In genomic region chr3:12138044-12138443, GRCh38 we compare ENCODE assay signal across 8 cellular contexts. TPM values are rescaled to one million over a fixed set of nuclear protein-coding genes. Genes with fewer than 3 reads are reported as not detected.
A peak's percentile ranks its signal among the peaks of the same experiment; 100 is the strongest.
DNase-seq lines count a peak whose midpoint lies in the region; ATAC-seq and TF ChIP-seq lines count a peak whose summit lies in the region.

No MANE protein-coding gene starts in this region.

- peak; percentile 43 for TF ChIP-seq CTCF in neural crest cell (conservative IDR thresholded peaks at IDR 0.05)

- no peaks in the 10 kb centered on the region for H3K4me1 Mint-ChIP-seq in neural crest cell

- H3K27me3 Mint-ChIP-seq in neural crest cell (ENCODE audit: low read depth) = peaks cover 11% of the 10 kb centered on the region

- no peaks in the 10 kb centered on the region for H3K36me3 Mint-ChIP-seq in neural crest cell (ENCODE audit: low read depth)

- no peak overlapping the region for H3K27ac Mint-ChIP-seq in neural crest cell (ENCODE audit: unreplicated experiment)

- H3K4me3 Mint-ChIP-seq in neural crest cell = no peak overlapping the region

- DNase-seq in SIG-M5 treated with dmso at 0.1 percent for 504 hours (lab: John Stamatoyannopoulos, UW; ENCODE audit: unreplicated experiment) = peak; percentile 48
- DNase-seq in SIG-M5 (lab: John Stamatoyannopoulos, UW) = no peak
- DNase-seq in MV-4-11 (lab: John Stamatoyannopoulos, UW) = peak; percentile 35
- DNase-seq in cerebellum (ENCODE audit: low spot score) = peak; percentile 31
- peak; percentile 10 for DNase-seq in neural crest cell (ENCODE audit: low read depth, low spot score)
- DNase-seq in NK-92 treated with Interleukin-12 subunit alpha and Interleukin-12 subunit beta, amount 100 ng/mL, for 24 hours (lab: John Stamatoyannopoulos, UW) = no peak
- DNase-seq in amygdala (lab: John Stamatoyannopoulos, UW) = no peak

- no peaks in the 10 kb centered on the region for H3K9me3 Mint-ChIP-seq in neural crest cell

- no peak for ATAC-seq in HG02840 (IDR thresholded peaks at IDR 0.05; ENCODE audit: low FRiP score, unreplicated experiment)

RNA-seq across cellular contexts. Expression of gene TIMP4, which starts 20.7 kb away (rescaled TPM):
- total RNA-seq in cerebellum (17.6 TPM), neural crest cell (0.75 and 1.1 TPM in 2 replicates)

Comparison
In these comparisons a context has a peak if more than half of its experiments do, and no peak if none do; other contexts are left out.
1. DNase-seq: peak in SIG-M5 treated with dmso at 0.1 percent for 504 hours (single experiment), MV-4-11 (single experiment), cerebellum (single experiment) and neural crest cell (single experiment); none in SIG-M5 (single experiment), NK-92 treated with Interleukin-12 subunit alpha and Interleukin-12 subunit beta, amount 100 ng/mL, for 24 hours (single experiment) and amygdala (0 of 56).